Comparison of ENCODE assay signal across 30 cellular contexts in the genomic region with DNA sequence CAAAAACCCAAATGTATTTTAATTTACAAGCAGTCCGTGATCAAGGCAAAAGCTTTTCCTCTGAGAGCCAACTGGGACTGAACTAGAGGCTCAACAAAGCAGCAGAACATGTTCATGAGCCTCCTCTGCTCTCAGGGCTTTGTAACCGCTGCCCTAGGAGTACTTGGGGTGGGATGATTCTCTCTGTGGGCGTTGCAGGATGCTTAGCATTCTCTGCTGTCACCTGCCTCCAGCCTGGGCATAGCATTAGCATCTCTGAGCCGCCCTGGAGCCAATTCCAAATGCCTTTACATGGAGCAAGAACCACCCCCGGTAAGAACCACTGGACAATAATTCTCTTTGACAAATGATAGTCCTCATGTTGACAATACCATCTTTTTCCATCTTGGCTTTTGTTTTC.
"Had no signal": no experiment of that assay in that cellular context is flagged by ENCODE, and none has a peak within 500 bp of the region (broad histone marks: within the 10 kb centered on the region; RNA-seq: fewer than 3 reads in every experiment).

No MANE protein-coding gene starts in this region.

- DNase-seq: activated CD4-positive, alpha-beta memory T cell treated with anti-CD3 and anti-CD28 coated beads for 36 hours; activated CD4-positive, alpha-beta T cell treated with anti-CD3 and anti-CD28 coated beads, Interleukin-2, amount 10 ng/mL, durations not matched to agents 24 days and 14 days; activated CD4-positive, CD25-positive, alpha-beta regulatory T cell treated with anti-CD3 and anti-CD28 coated beads, Interleukin-2, amount 50 U/mL, for 72 hours; activated CD8-positive, alpha-beta memory T cell treated with anti-CD3 and anti-CD28 coated beads, Interleukin-2, amount 50 U/mL, for 4 hours; activated gamma-delta T cell treated with Interleukin-2 at 50 U/mL for 16 hours; activated naive CD8-positive, alpha-beta T cell treated with anti-CD3 and anti-CD28 coated beads, Interleukin-2, amount 50 U/mL, for 24 hours; activated T-cell treated with anti-CD3 and anti-CD28 coated beads, Interleukin-2, amount 50 U/mL, for 24 hours; amygdala; caudate nucleus; cortex of kidney; effector memory CD8-positive, alpha-beta T cell; left ventricle myocardium inferior; mucosa of descending colon; naive B cell; pancreas; retina; small intestine; stimulated activated CD4-positive, alpha-beta T cell treated with anti-CD3 and anti-CD28 coated beads, Interleukin-4, amount 100 ng/mL, for 4 hours; stimulated activated CD8-positive, alpha-beta memory T cell treated with anti-CD3 and anti-CD28 coated beads, Interleukin-4, amount 100 ng/mL, for 48 hours; stimulated activated naive CD8-positive, alpha-beta T cell treated with anti-CD3 and anti-CD28 coated beads, Interleukin-15, amount 100 ng/mL, for 72 hours; T-helper 17 cell; T1000; thyroid gland; WERI-Rb-1 had no signal

- H3K27me3 ChIP-seq: gastroesophageal sphincter, pancreas, thyroid gland had no signal

- H2AFZ ChIP-seq: hepatocyte had no signal

- H3K9me3 ChIP-seq: gastroesophageal sphincter, left ventricle myocardium inferior, pancreas, prostate gland, thyroid gland had no signal

- H3K4me2 ChIP-seq: hepatocyte had no signal

- H3K4me3 ChIP-seq: gastroesophageal sphincter, hepatocyte, left ventricle myocardium inferior, lung, mucosa of descending colon, pancreas, prostate gland, thyroid gland had no signal

- H3K4me1 ChIP-seq: gastroesophageal sphincter, left ventricle myocardium inferior, pancreas, prostate gland, thyroid gland had no signal

- ATAC-seq: activated naive CD8-positive, alpha-beta T cell treated with anti-CD3 and anti-CD28 coated beads, Interleukin-2, amount 50 U/mL, for 24 hours; effector memory CD8-positive, alpha-beta T cell; gastroesophageal sphincter; mucosa of descending colon; pancreas; sciatic nerve; stimulated activated memory B cell treated with anti-CD40 and anti-IgM and Interleukin-4, amounts not matched to agents 10 μg/mL and 1 μg/mL and 100 μg/mL, for 72 hours; stimulated activated naive CD8-positive, alpha-beta T cell treated with anti-CD3 and anti-CD28 coated beads, Interleukin-15, amount 100 ng/mL, for 72 hours; T-helper 17 cell had no signal

- H3K27ac ChIP-seq: gastroesophageal sphincter, hepatocyte, left ventricle myocardium inferior, pancreas, prostate gland, thyroid gland, WERI-Rb-1 had no signal

- H3K36me3 ChIP-seq: gastroesophageal sphincter, left ventricle myocardium inferior, pancreas, prostate gland, thyroid gland, WERI-Rb-1 had no signal

- H3K79me2 ChIP-seq: hepatocyte had no signal
